ENCODE assay signal across 8 cellular contexts in the genomic region with DNA sequence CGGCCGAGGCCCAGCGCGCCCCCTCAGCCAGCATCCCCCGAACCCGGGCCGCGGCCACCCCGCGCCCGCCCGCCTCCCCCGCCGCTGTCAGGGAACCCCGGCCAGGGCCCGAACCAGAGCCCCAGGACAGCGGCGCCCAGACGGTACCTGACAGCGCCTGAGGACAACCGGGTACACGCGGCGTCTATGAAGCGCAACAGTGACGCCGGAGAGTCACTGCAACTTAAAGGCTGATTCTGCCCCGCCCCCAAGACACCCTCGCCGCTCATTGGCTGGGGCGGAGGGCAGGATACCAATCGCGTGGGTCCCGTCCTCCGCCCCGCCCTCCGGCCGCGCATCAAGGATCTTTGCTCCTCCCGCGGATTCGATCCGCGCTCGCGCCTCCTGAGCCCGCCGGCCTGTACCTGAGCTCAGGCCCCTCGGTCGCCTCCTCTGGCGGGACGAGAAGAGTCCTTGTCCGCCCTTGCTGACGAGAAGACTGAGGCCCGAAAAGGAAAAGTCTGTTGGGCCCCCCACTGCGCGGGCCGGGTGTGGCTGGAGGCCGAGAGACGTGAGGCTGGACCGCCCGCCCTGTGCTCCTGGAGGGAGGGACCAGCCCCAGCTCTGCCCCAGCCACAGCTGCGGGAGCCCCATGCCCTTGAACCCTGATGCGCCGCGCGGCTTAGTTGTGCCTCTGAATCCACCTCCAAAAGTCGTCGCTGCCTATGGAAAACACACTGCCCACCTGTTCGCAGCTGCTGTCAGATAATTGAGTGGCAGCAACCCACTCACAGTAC. TPM values are rescaled to one million over a fixed set of nuclear protein-coding genes. Genes with fewer than 3 reads are reported as not detected.
DNase-seq lines count a peak whose midpoint lies in the region; ATAC-seq and TF ChIP-seq lines count a peak whose summit lies in the region.

OAT (minus strand) TSS at position 198 of the 776 bp plus-strand sequence. CDS start 6,752 bp downstream, outside the sequence.

- ATAC-seq in GM18873 (IDR thresholded peaks at IDR 0.05; ENCODE audit: low FRiP score, unreplicated experiment), result peak; percentile 93
- peak; percentile 94 for ATAC-seq in HG03135 (IDR thresholded peaks at IDR 0.05; ENCODE audit: unreplicated experiment)

- H3K27me3 ChIP-seq in mammary epithelial cell (ENCODE audit: insufficient read depth, low read length) (no peaks in the 10 kb centered on the region), skeletal muscle tissue (ENCODE audit: control insufficient read depth in 3 of 3, insufficient read depth in 3 of 3, low read length in 3 of 3) (peaks cover 0 to 13% (median 4%) of the 10 kb centered on the region in 3 donors)

- peak within 1 kb of the TSS; percentile 80 for H3K9ac ChIP-seq in mammary epithelial cell (ENCODE audit: insufficient read depth, low read length)
- H3K9ac ChIP-seq in skeletal muscle tissue (ENCODE audit: low read depth in 1 of 3, low read length in 3 of 3), result peak within 1 kb of the TSS; percentile 74 to 88 (median 83)

- under 1% methylated on average over 17 of the region's 70 CpGs for WGBS in mammary epithelial cell (ENCODE audit: low coverage, missing lambda C conversion rate)

- H3K4me1 ChIP-seq in mammary epithelial cell (ENCODE audit: insufficient read depth, low read length) (peaks cover 29% of the 10 kb centered on the region), skeletal muscle tissue (ENCODE audit: control insufficient read depth in 3 of 3, insufficient read depth in 3 of 3, low read length in 3 of 3) (peaks cover 23 to 31% (median 29%) of the 10 kb centered on the region in 3 donors)

- peaks cover 46% of the 10 kb centered on the region for H3K79me2 ChIP-seq in mammary epithelial cell (ENCODE audit: insufficient read depth, low read length)

- H4K20me1 ChIP-seq in mammary epithelial cell (ENCODE audit: insufficient read depth, low read length), result no peaks in the 10 kb centered on the region

- intact Hi-C loops in mammary epithelial cell (cut with micrococcal nuclease), result loop anchor here (1.0 to 5.0 kb wide), 5 partner anchors 17 to 323 kb away; partner anchors contain the start of gene FAM53B

- peak; percentile 98 for DNase-seq in ACHN
- DNase-seq in NCI-H2227 (lab: John Stamatoyannopoulos, UW; ENCODE audit: unreplicated experiment), result peak; percentile 97
- peak; percentile 95 for DNase-seq in mammary epithelial cell

- H3K27ac ChIP-seq in mammary epithelial cell (ENCODE audit: insufficient read depth, low read depth, low read length) (peak within 1 kb of the TSS; percentile 70), skeletal muscle tissue (ENCODE audit: low read depth, low read length) (peak within 1 kb of the TSS; percentile 87)

- peak within 1 kb of the TSS; percentile 95 for H3K4me2 ChIP-seq in mammary epithelial cell (ENCODE audit: insufficient read depth, low read depth, low read length)

- peak within 1 kb of the TSS; percentile 98 for H2AFZ ChIP-seq in mammary epithelial cell (ENCODE audit: low read depth, low read length)

- BruUV-seq in mammary epithelial cell (replicated peaks; lab: Mats Ljungman, UMichigan), result TSS peak; percentile 42

- H3K4me3 ChIP-seq in WI38 (ENCODE audit: low read depth, low read length), result peak within 1 kb of the TSS; percentile 79
- H3K4me3 ChIP-seq in mammary epithelial cell (replicated peaks in 1 of 3; ENCODE audit: insufficient read depth in 1 of 3, low read depth in 2 of 3, low read length in 3 of 3), result peak within 1 kb of the TSS; percentile 64 to 79 (median 75)
- peak within 1 kb of the TSS; percentile 82 for H3K4me3 ChIP-seq in iPS-18c (ENCODE audit: insufficient read depth, low read depth, low read length)
- H3K4me3 ChIP-seq in skeletal muscle tissue (ENCODE audit: low read length in 3 of 3), result peak within 1 kb of the TSS; percentile 76 to 79 (median 79)

- TF ChIP-seq CTCF in WI38 (IDR thresholded peaks at IDR 0.05; ENCODE audit: low read depth, low read length), result no peak
- peak; percentile 7 to 30 for TF ChIP-seq CTCF in mammary epithelial cell (conservative IDR thresholded peaks at IDR 0.05 in 1 of 2, IDR thresholded peaks at IDR 0.05 in 1 of 2; ENCODE audit: extremely low read depth in 1 of 2, insufficient read depth in 1 of 2, low read depth in 1 of 2, low read length in 2 of 2)

- CTCF ChIA-PET in mammary epithelial cell (lab: Charles Lee; ENCODE audit: low non-redundant PET), result no interaction called here

- no peaks in the 10 kb centered on the region for H3K9me3 ChIP-seq in mammary epithelial cell (replicated peaks; ENCODE audit: insufficient read depth, low read length)
- peaks cover 2% of the 10 kb centered on the region for H3K9me3 ChIP-seq in iPS-18c (ENCODE audit: control insufficient read depth, insufficient read depth, low read length)
- H3K9me3 ChIP-seq in skeletal muscle tissue (ENCODE audit: control insufficient read depth in 3 of 3, low read length in 3 of 3), result no peaks in the 10 kb centered on the region

- H3K36me3 ChIP-seq in mammary epithelial cell (ENCODE audit: insufficient read depth, low read length), result no peaks in the 10 kb centered on the region
- no peaks in the 10 kb centered on the region for H3K36me3 ChIP-seq in skeletal muscle tissue (ENCODE audit: control insufficient read depth in 3 of 3, insufficient read depth in 3 of 3, low read length in 3 of 3)

- dilution Hi-C loops in mammary epithelial cell (cut with HindIII; ENCODE audit: low sequenced_read_pairs), result no loop called here

- in situ Hi-C loops in ACHN (cut with HindIII; ENCODE audit: low pct_ligation_motif_present, low pct_unique_long_range_greater_than_20kb, low sequenced_read_pairs) (no loop called here), mammary epithelial cell (cut with MboI; ENCODE audit: low sequenced_read_pairs in 2 of 2) (no loop called here)

RNA-seq across cellular contexts. Expression of gene OAT, which starts in this region (rescaled TPM):
- total RNA-seq in mammary epithelial cell (100 to 1,000 TPM; 204 to 225 TPM), skeletal muscle tissue (106 TPM)
- polyA plus RNA-seq in mammary epithelial cell, result 215 TPM
- polyA minus RNA-seq in mammary epithelial cell, result 162 TPM

Comparison
In these comparisons a context has a peak if more than half of its experiments do, and no peak if none do; other contexts are left out.
1. Peak in every context shown above with its lines: DNase-seq, ATAC-seq, H3K4me3 ChIP-seq and H3K27ac ChIP-seq.